23 cellular contexts compared by ENCODE assay signal in the genomic region with DNA sequence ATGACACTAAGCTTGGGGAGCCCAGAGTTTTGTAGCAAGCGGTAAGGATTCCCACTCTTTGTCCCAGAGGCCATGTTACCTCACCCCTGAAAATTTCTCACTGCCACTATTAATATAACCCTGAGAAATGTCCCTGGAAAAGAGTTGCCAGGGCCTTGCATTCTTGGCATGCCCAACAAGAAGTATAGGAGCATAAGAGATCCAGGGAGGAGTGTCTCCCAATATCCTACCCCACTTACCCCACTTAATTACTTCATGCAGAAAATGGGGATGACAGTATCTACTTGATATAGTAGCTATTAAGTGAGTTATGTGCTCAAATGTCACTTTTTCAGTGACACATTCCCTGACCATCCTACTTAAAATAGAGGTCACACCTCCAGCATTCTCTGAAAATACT.
"Had no signal": no experiment of that assay in that cellular context is flagged by ENCODE, and none has a peak within 500 bp of the region (broad histone marks: within the 10 kb centered on the region; RNA-seq: fewer than 3 reads in every experiment).

No MANE protein-coding gene starts in this region.

- H3K4me3 ChIP-seq: esophagus muscularis mucosa, hepatocyte, left ventricle myocardium inferior, ovary, psoas muscle, right atrium auricular region, skin epidermis, testis, uterus had no signal

- H3K9me3 ChIP-seq: esophagus muscularis mucosa, left ventricle myocardium inferior, neutrophil, ovary, psoas muscle, right atrium auricular region, testis, uterus had no signal

- H3K27ac ChIP-seq: brain microvascular endothelial cell, esophagus muscularis mucosa, hepatocyte, left ventricle myocardium inferior, neutrophil, ovary, psoas muscle, right atrium auricular region, skin epidermis, testis, uterus had no signal

- H3K79me2 ChIP-seq: hepatocyte had no signal

- DNase-seq: activated gamma-delta T cell treated with Interleukin-2 at 50 U/mL for 16 hours; activated T-cell treated with anti-CD3 and anti-CD28 coated beads, Interleukin-2, amount 50 U/mL, for 1 hour; aorta; brain microvascular endothelial cell; caudate nucleus; effector CD4-positive, alpha-beta T cell; glutamatergic neuron; immature natural killer cell; left ventricle myocardium inferior; midbrain; ovary; psoas muscle; stimulated activated CD4-positive, alpha-beta T cell treated with anti-CD3 and anti-CD28 coated beads, Interleukin-2, amount 100 ng/mL, for 24 hours; stimulated activated naive B cell treated with anti-CD40 and anti-IgM and Interleukin-4, amounts not matched to agents 10 μg/mL and 1 μg/mL and 100 μg/mL, for 72 hours; T-helper 9 cell; testis; trophoblast cell; uterus had no signal

- H3K4me2 ChIP-seq: hepatocyte had no signal

- H2AFZ ChIP-seq: hepatocyte had no signal

- H3K27me3 ChIP-seq: brain microvascular endothelial cell, esophagus muscularis mucosa, hepatocyte, neutrophil, ovary, right atrium auricular region, testis, uterus had no signal

- H3K4me1 ChIP-seq: esophagus muscularis mucosa, left ventricle myocardium inferior, psoas muscle, right atrium auricular region, testis, uterus had no signal

- H3K36me3 ChIP-seq: brain microvascular endothelial cell, esophagus muscularis mucosa, left ventricle myocardium inferior, neutrophil, ovary, right atrium auricular region, uterus had no signal
